6 cellular contexts compared by ENCODE assay signal in the genomic region with DNA sequence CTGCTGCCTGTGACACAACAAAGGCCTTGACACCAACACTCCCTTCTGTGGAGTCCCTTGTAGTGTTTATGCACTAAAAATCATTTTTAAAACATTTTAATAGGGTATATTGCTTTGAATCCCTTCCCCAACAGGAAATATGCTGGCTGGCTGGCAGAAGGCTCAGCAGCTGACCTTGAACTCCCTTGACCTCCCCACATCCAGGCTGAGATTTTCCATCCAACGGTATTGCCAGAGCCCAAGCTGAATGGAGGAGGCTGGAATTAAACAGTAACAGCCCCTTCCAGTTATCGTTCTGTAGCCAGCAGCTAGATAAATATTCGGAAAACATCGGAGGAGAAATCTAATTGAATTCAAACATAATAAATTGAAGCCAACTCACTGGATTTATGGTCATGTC. TPM values are rescaled to one million over a fixed set of nuclear protein-coding genes. Genes with fewer than 3 reads are reported as not detected.
"Had no signal": no experiment of that assay in that cellular context is flagged by ENCODE, and none has a peak within 500 bp of the region (broad histone marks: within the 10 kb centered on the region; RNA-seq: fewer than 3 reads in every experiment).

No MANE protein-coding gene starts in this region.

RNA-seq across cellular contexts. Expression of a gene that starts 44.0 kb away (rescaled TPM):
- total RNA-seq: H4, H7, HepG2 had no signal
- polyA plus RNA-seq: HepG2, IgD-negative memory B cell had no signal

RNA-seq across cellular contexts. Expression of a gene that starts 46.2 kb away (rescaled TPM):
- total RNA-seq: GM23248, H4, H7, HepG2, HT1080 had no signal
- polyA plus RNA-seq: GM23248, HepG2, IgD-negative memory B cell had no signal
